1 cellular context compared by ENCODE assay signal in the genomic region with DNA sequence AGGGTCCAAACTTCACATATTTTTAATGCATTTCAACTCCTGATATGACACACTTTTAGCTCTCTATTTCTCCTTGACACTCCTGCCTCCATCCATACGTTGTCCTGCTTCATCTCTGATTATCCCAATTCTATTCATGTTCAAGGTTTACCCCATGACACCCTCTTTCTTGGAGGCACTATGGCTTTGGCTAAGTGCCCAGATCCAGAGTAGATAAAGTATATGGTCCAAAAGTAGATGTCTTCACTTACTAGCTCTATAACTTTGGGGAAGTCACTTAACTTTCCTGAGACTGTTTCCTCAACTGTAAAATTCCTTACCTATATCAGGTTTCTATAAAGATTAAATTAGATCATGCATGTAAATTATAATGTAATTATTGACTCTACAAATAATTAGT.
A peak's percentile ranks its signal among the peaks of the same experiment; 100 is the strongest.
TF ChIP-seq lines count a peak whose summit lies in the region.

No MANE protein-coding gene starts in this region.

TF ChIP-seq in K562, 482 proteins besides CTCF, POLR2A, EP300 and RAD21:
- TF ChIP-seq RCOR1 (IDR thresholded peaks at IDR 0.05; ENCODE audit: borderline replicate concordance in 1 of 2, low read depth in 2 of 2, low read length in 2 of 2) (0 out of 4 replicates have a peak, but pooled peaks of 1 of the 2 experiments have one; percentile 14), CTBP1 (IDR thresholded peaks at IDR 0.05; ENCODE audit: borderline replicate concordance) (peak; percentile 66; the same call in 1 of the 2 replicates), CEBPG (CRISPR knock-in tag; IDR thresholded peaks at IDR 0.05) (no peak), CEBPG (tag; conservative IDR thresholded peaks at IDR 0.05 in 1 of 2, IDR thresholded peaks at IDR 0.05 in 1 of 2) (no peak), NFIC (IDR thresholded peaks at IDR 0.05) (peak; percentile 84), BCOR (IDR thresholded peaks at IDR 0.05) (no peak)
